ENCODE assay signal across 8 cellular contexts in genomic region chr19:14205460-14206282, GRCh38. TPM values are rescaled to one million over a fixed set of nuclear protein-coding genes. Genes with fewer than 3 reads are reported as not detected.
DNase-seq lines count a peak whose midpoint lies in the region; ATAC-seq and TF ChIP-seq lines count a peak whose summit lies in the region.
"Not testable (repeated sequence)": the region's sequence is repeated elsewhere in the genome, so short reads cannot be mapped to it uniquely, and the experiment has no call there.

Gene ADGRL1, minus strand, starts transcription at chr19:14206169. Its CDS starts 22,567 bp downstream, at chr19:14183602.

- TF ChIP-seq RAD21 in IMR-90 (IDR thresholded peaks at IDR 0.05; ENCODE audit: low read length) = not testable (repeated sequence)

- H3K4ac ChIP-seq in IMR-90 (ENCODE audit: low read depth, low read length) = 0 out of 2 replicates have a peak within 1 kb of the TSS, but pooled peaks have one; percentile 29

- not testable (repeated sequence) for H3K56ac ChIP-seq in IMR-90 (ENCODE audit: extremely low read depth, insufficient read depth, low read length)

- H3K4me3 ChIP-seq in BLaER1 = peak within 1 kb of the TSS; percentile 76
- peak within 1 kb of the TSS; percentile 52 for H3K4me3 ChIP-seq in IMR-90 (ENCODE audit: insufficient read depth, low read depth, low read length)
- H3K4me3 ChIP-seq in esophagus (ENCODE audit: low read depth in 1 of 2, low read length in 2 of 2) = peak within 1 kb of the TSS; percentile 49 to 54
- peak within 1 kb of the TSS; percentile 72 to 77 (median 74) for H3K4me3 ChIP-seq in stomach

- peak within 1 kb of the TSS; percentile 58 for H2AFZ ChIP-seq in IMR-90 (replicated peaks; ENCODE audit: low read length, poor library complexity)

- not testable (repeated sequence) for H2AK5ac ChIP-seq in IMR-90 (ENCODE audit: low read depth, low read length)

- H3K27me3 Mint-ChIP-seq in T-helper 17 cell = not testable (repeated sequence)
- peaks cover 27% of the 10 kb centered on the region for H3K27me3 Mint-ChIP-seq in activated naive CD8-positive, alpha-beta T cell treated with anti-CD3 and anti-CD28 coated beads, Interleukin-2, amount 50 U/mL, for 24 hours

- H3K27ac Mint-ChIP-seq in T-helper 17 cell = peak within 1 kb of the TSS; percentile 87
- H3K27ac Mint-ChIP-seq in activated naive CD8-positive, alpha-beta T cell treated with anti-CD3 and anti-CD28 coated beads, Interleukin-2, amount 50 U/mL, for 24 hours = peak within 1 kb of the TSS; percentile 82

- H3K9me3 Mint-ChIP-seq in activated naive CD8-positive, alpha-beta T cell treated with anti-CD3 and anti-CD28 coated beads, Interleukin-2, amount 50 U/mL, for 24 hours = not testable (repeated sequence)

- not testable (repeated sequence) for TF ChIP-seq EP300 in stomach (IDR thresholded peaks at IDR 0.05)

- not testable (repeated sequence) for H2BK5ac ChIP-seq in IMR-90 (ENCODE audit: low read depth, low read length, poor library complexity, severe bottlenecking)

- not testable (repeated sequence) for H3K36me3 Mint-ChIP-seq in T-helper 17 cell (ENCODE audit: low read depth); activated naive CD8-positive, alpha-beta T cell treated with anti-CD3 and anti-CD28 coated beads, Interleukin-2, amount 50 U/mL, for 24 hours (ENCODE audit: low read depth)

- intact Hi-C loops in IMR-90 (cut with micrococcal nuclease); stomach (cut with DNase I; ENCODE audit: low total_unique reads): not testable (repeated sequence)

- H3K14ac ChIP-seq in IMR-90 (replicated peaks; ENCODE audit: low read depth, low read length) = not testable (repeated sequence)

- dilution Hi-C loops in IMR-90 (cut with HindIII; ENCODE audit: low sequenced_read_pairs, unreplicated experiment) = not testable (repeated sequence)

- BruUV-seq in IMR-90 (replicated peaks; lab: Mats Ljungman, UMichigan) = not testable (repeated sequence)

- not testable (repeated sequence) for H3K23ac ChIP-seq in IMR-90 (ENCODE audit: low read depth, low read length)

- H3K27ac ChIP-seq in BLaER1 (peak within 1 kb of the TSS; percentile 92), esophagus (ENCODE audit: low read depth in 2 of 2, low read length in 1 of 2) (peak within 1 kb of the TSS; percentile 41 to 60), stomach (peak within 1 kb of the TSS; percentile 47 to 83 (median 77))
- H3K27ac ChIP-seq in IMR-90 (ENCODE audit: insufficient read depth, low read length) = not testable (repeated sequence)

- H3K18ac ChIP-seq in IMR-90 (ENCODE audit: low read depth, low read length) = not testable (repeated sequence)

- not testable (repeated sequence) for H2BK20ac ChIP-seq in IMR-90 (ENCODE audit: low read depth, low read length)

- TF ChIP-seq POLR2A in IMR-90 (IDR thresholded peaks at IDR 0.05; ENCODE audit: low read depth, low read length); stomach (IDR thresholded peaks at IDR 0.05): not testable (repeated sequence)

- peak within 1 kb of the TSS; percentile 86 for H3K9ac ChIP-seq in BLaER1
- H3K9ac ChIP-seq in IMR-90 (ENCODE audit: low read depth, low read length) = not testable (repeated sequence)

- peak within 1 kb of the TSS; percentile 90 for H3K4me2 ChIP-seq in BLaER1
- H3K4me2 ChIP-seq in IMR-90 (ENCODE audit: low read depth, low read length) = peak within 1 kb of the TSS; percentile 80

- POLR2A ChIA-PET in IMR-90 (lab: Charles Lee; ENCODE audit: unreplicated experiment) = not testable (repeated sequence)

- H3K4me1 ChIP-seq in BLaER1 (peaks cover 58% of the 10 kb centered on the region), esophagus (ENCODE audit: control insufficient read depth in 2 of 2, insufficient read depth in 2 of 2, low read length in 1 of 2) (peaks cover 0 to 12% of the 10 kb centered on the region in 2 donors), stomach (peaks cover 12 to 61% (median 48%) of the 10 kb centered on the region in 4 donors)
- H3K4me1 ChIP-seq in IMR-90 (ENCODE audit: control insufficient read depth, insufficient read depth, low read length) = not testable (repeated sequence)

- not testable (repeated sequence) for H2AK9ac ChIP-seq in IMR-90 (replicated peaks; ENCODE audit: low read depth, low read length, poor library complexity)

- not testable (repeated sequence) for H3K9me1 ChIP-seq in IMR-90 (ENCODE audit: insufficient read depth, low read length)

- peak within 1 kb of the TSS in 1 of 2 experiments; percentile 43; a peak in 1 of 4 replicates for H4K8ac ChIP-seq in IMR-90 (ENCODE audit: low read depth in 2 of 2, low read length in 2 of 2)

- peaks cover 54% of the 10 kb centered on the region for H3K27me3 ChIP-seq in BLaER1
- peaks cover 49% of the 10 kb centered on the region for H3K27me3 ChIP-seq in IMR-90 (ENCODE audit: control insufficient read depth, insufficient read depth, low read length)
- H3K27me3 ChIP-seq in esophagus (ENCODE audit: control insufficient read depth in 1 of 2, insufficient read depth in 2 of 2, low read length in 2 of 2) = not testable (repeated sequence)
- peaks cover 0 to 47% (median 17%) of the 10 kb centered on the region in 3 donors for H3K27me3 ChIP-seq in stomach

- not testable (repeated sequence) for H4K91ac ChIP-seq in IMR-90 (ENCODE audit: insufficient read depth, low read depth, low read length)

- H2BK120ac ChIP-seq in IMR-90 (ENCODE audit: low read depth, low read length) = not testable (repeated sequence)

- TF ChIP-seq CTCF in IMR-90 (conservative IDR thresholded peaks at IDR 0.05; ENCODE audit: low read depth, low read length); omental fat pad (IDR thresholded peaks at IDR 0.05); stomach (IDR thresholded peaks at IDR 0.05): not testable (repeated sequence)

- CTCF ChIA-PET in IMR-90 (lab: Yijun Ruan, JAX) = not testable (repeated sequence)

- H3K4me1 Mint-ChIP-seq in T-helper 17 cell = peaks cover 35% of the 10 kb centered on the region
- H3K4me1 Mint-ChIP-seq in activated naive CD8-positive, alpha-beta T cell treated with anti-CD3 and anti-CD28 coated beads, Interleukin-2, amount 50 U/mL, for 24 hours = peaks cover 25% of the 10 kb centered on the region

- WGBS in IMR-90 (ENCODE audit: extremely low coverage in 2 of 2, insufficient read length in 1 of 2), 2 experiments = 1% methylated on average over 26 of the region's 96 CpGs; no CpG with 5 or more reads in 1 of the 2 experiments
- WGBS in esophagus, 2 donors = 1% methylated on average over 44 to 96 of the region's 96 CpGs
- whole genome bisulfite sequencing in stomach, 5 donors = 0 to 1% (median 1%) methylated on average over 48 to 91 of the region's 96 CpGs

- peak within 1 kb of the TSS; percentile 43 for H4K5ac ChIP-seq in IMR-90 (ENCODE audit: low read depth, low read length)

- H2BK15ac ChIP-seq in IMR-90 (ENCODE audit: low read depth, low read length) = not testable (repeated sequence)

- not testable (repeated sequence) for ATAC-seq in IMR-90 (ENCODE audit: low read depth); activated naive CD8-positive, alpha-beta T cell treated with anti-CD3 and anti-CD28 coated beads, Interleukin-2, amount 50 U/mL, for 24 hours; omental fat pad (ENCODE audit: low FRiP score)
- peak; percentile 7 for ATAC-seq in T-helper 17 cell

- DNase-seq in IMR-90; activated naive CD8-positive, alpha-beta T cell treated with anti-CD3 and anti-CD28 coated beads, Interleukin-2, amount 50 U/mL, for 24 hours; omental fat pad (ENCODE audit: low spot score); stomach: not testable (repeated sequence)
- DNase-seq in T-helper 17 cell = peak in 2 of 3 donors; percentile 19 to 23
- peak; percentile 59 for DNase-seq in left kidney (ENCODE audit: low read depth, low spot score)

- H3K4me3 Mint-ChIP-seq in T-helper 17 cell = peak within 1 kb of the TSS; percentile 97
- H3K4me3 Mint-ChIP-seq in activated naive CD8-positive, alpha-beta T cell treated with anti-CD3 and anti-CD28 coated beads, Interleukin-2, amount 50 U/mL, for 24 hours = peak within 1 kb of the TSS; percentile 83

- peaks cover 50% of the 10 kb centered on the region for H4K20me1 ChIP-seq in BLaER1
- not testable (repeated sequence) for H4K20me1 ChIP-seq in IMR-90 (ENCODE audit: insufficient read depth, low read length)

- not testable (repeated sequence) for H3K36me3 ChIP-seq in BLaER1; IMR-90 (ENCODE audit: control insufficient read depth, insufficient read depth, low read length); esophagus (ENCODE audit: control insufficient read depth in 2 of 2, insufficient read depth in 2 of 2, low read length in 1 of 2); stomach

- H3K79me1 ChIP-seq in IMR-90 (ENCODE audit: low read depth in 1 of 2, low read length in 2 of 2) = not testable (repeated sequence)

- in situ Hi-C loops in IMR-90 (cut with MboI; ENCODE audit: low sequenced_read_pairs) = not testable (repeated sequence)

- H3K9me3 ChIP-seq in BLaER1; IMR-90 (ENCODE audit: control insufficient read depth, insufficient read depth, low read length); T-helper 17 cell (ENCODE audit: control insufficient read depth, low read length, poor library complexity, severe bottlenecking); esophagus (ENCODE audit: control insufficient read depth in 2 of 2, insufficient read depth in 1 of 2, low read depth in 1 of 2, low read length in 1 of 2); stomach: not testable (repeated sequence)

RNA-seq across cellular contexts. Expression of gene ADGRL1, which starts in this region (rescaled TPM):
- total RNA-seq in IMR-90 (2012; rRNA removed) (0.72 and 1.4 TPM in 2 replicates), T-helper 17 cell (10 to 100 TPM; 14.9 to 30.8 TPM), omental fat pad (10 to 100 TPM in 3 of 4 donors, 1 to 10 TPM in 1; 7.7 to 18.0 (median 13.9) TPM), stomach (10 to 100 TPM in 4 of 5 donors, 1 to 10 TPM in 1; 9.0 to 24.5 (median 18.7) TPM)
- polyA plus RNA-seq in IMR-90 (2012; rRNA removed) (2.2 and 2.4 TPM in 2 replicates), esophagus (10 to 100 TPM in 1 of 2 donors, 1 to 10 TPM in 1; 4.7 to 11.1 TPM), stomach (10 to 100 TPM in 1 of 3 donors, 1 to 10 TPM in 2; 6.0 to 11.0 (median 6.7) TPM)
- 0.78 and 3.2 TPM in 2 replicates for polyA plus RNA-seq in IMR-90 (2012; cell fraction: cytosol; rRNA removed)
- polyA plus RNA-seq in IMR-90 (2012; cell fraction: nucleus; rRNA removed; ENCODE audit: low replicate concordance) = 5.8 and 14.9 TPM in 2 replicates
